Comparison of ENCODE assay signal across 26 cellular contexts in genomic region chr19:38308926-38309614, GRCh38. TPM values are rescaled to one million over a fixed set of nuclear protein-coding genes. Genes with fewer than 3 reads are reported as not detected.
"Had no signal": no experiment of that assay in that cellular context is flagged by ENCODE, and none has a peak within 500 bp of the region (broad histone marks: within the 10 kb centered on the region; RNA-seq: fewer than 3 reads in every experiment).

No MANE protein-coding gene starts in this region.

- H3K4me1 ChIP-seq: gastrocnemius medialis, psoas muscle, sigmoid colon had no signal

- H3K27ac ChIP-seq: gastrocnemius medialis, left lung, ovary, psoas muscle, sigmoid colon, spleen, stomach, thyroid gland had no signal

- H3K27me3 ChIP-seq: gastrocnemius medialis, left lung, ovary, sigmoid colon, spleen, stomach, thyroid gland had no signal

- H3K9me3 Mint-ChIP-seq: endodermal cell; naive thymus-derived CD8-positive, alpha-beta T cell; nephron progenitor cell had no signal

- DNase-seq: effector CD8-positive, alpha-beta T cell; endodermal cell; foreskin fibroblast; gastrocnemius medialis; head of caudate nucleus; left cardiac atrium; mesenchymal stem cell; midbrain; naive thymus-derived CD8-positive, alpha-beta T cell; nephron progenitor cell; occipital lobe; ovary; psoas muscle; sigmoid colon; spleen; stimulated activated CD4-positive, alpha-beta T cell treated with anti-CD3 and anti-CD28 coated beads, Interleukin-4, amount 100 ng/mL, for 4 hours; stimulated activated naive B cell treated with anti-CD40 and anti-IgM and Interleukin-4, amounts not matched to agents 10 μg/mL and 1 μg/mL and 100 μg/mL, for 72 hours; stomach; thyroid gland; trophoblast cell had no signal

- H3K4me1 Mint-ChIP-seq: endodermal cell had no signal

- H3K9me3 ChIP-seq: gastrocnemius medialis, left lung, ovary, psoas muscle, sigmoid colon, spleen, stomach, thyroid gland had no signal

- H3K27me3 Mint-ChIP-seq: naive thymus-derived CD8-positive, alpha-beta T cell; stimulated activated naive B cell treated with anti-CD40 and anti-IgM and Interleukin-4, amounts not matched to agents 10 μg/mL and 1 μg/mL and 100 μg/mL, for 72 hours had no signal

- H3K27ac Mint-ChIP-seq: endodermal cell; nephron progenitor cell; stimulated activated naive B cell treated with anti-CD40 and anti-IgM and Interleukin-4, amounts not matched to agents 10 μg/mL and 1 μg/mL and 100 μg/mL, for 72 hours had no signal

- H3K4me3 Mint-ChIP-seq: endodermal cell; naive thymus-derived CD8-positive, alpha-beta T cell; nephron progenitor cell; stimulated activated naive B cell treated with anti-CD40 and anti-IgM and Interleukin-4, amounts not matched to agents 10 μg/mL and 1 μg/mL and 100 μg/mL, for 72 hours had no signal

- H3K4me3 ChIP-seq: gastrocnemius medialis, left lung, ovary, psoas muscle, sigmoid colon, spleen, stomach, thyroid gland had no signal

- H3K36me3 ChIP-seq: ovary, thyroid gland had no signal

- ATAC-seq: esophagus mucosa; gastrocnemius medialis; left cardiac atrium; left lung; naive thymus-derived CD8-positive, alpha-beta T cell; psoas muscle; right cardiac atrium; stimulated activated naive B cell treated with anti-CD40 and anti-IgM and Interleukin-4, amounts not matched to agents 10 μg/mL and 1 μg/mL and 100 μg/mL, for 72 hours had no signal

RNA-seq across cellular contexts. Expression of gene C19orf33, which starts 5.0 kb away (rescaled TPM):
- total RNA-seq: cerebellum, myocyte, occipital lobe, skeletal muscle tissue had no signal
